Comparison of ENCODE assay signal across 16 cellular contexts in genomic region chr1:42186172-42186571, GRCh38. TPM values are rescaled to one million over a fixed set of nuclear protein-coding genes. Genes with fewer than 3 reads are reported as not detected.
DNase-seq lines count a peak whose midpoint lies in the region; ATAC-seq, FAIRE-seq and TF ChIP-seq lines count a peak whose summit lies in the region.
"Had no signal": no experiment of that assay in that cellular context is flagged by ENCODE, and none has a peak within 500 bp of the region (broad histone marks: within the 10 kb centered on the region; RNA-seq: fewer than 3 reads in every experiment).

No MANE protein-coding gene starts in this region.

- H3K27me3 Mint-ChIP-seq in astrocyte (ENCODE audit: low read depth, unreplicated experiment): no peaks in the 10 kb centered on the region

- intact Hi-C loops in right cardiac atrium (cut with DNase I): no loop called here

- H3K9me3 ChIP-seq in astrocyte (ENCODE audit: insufficient read depth, low read depth, low read length): no peaks in the 10 kb centered on the region
- H3K9me3 ChIP-seq in right cardiac atrium (ENCODE audit: control insufficient read depth, low read length): no peaks in the 10 kb centered on the region

- H3K36me3 ChIP-seq in astrocyte (ENCODE audit: insufficient read depth, low read length): peaks cover 25% of the 10 kb centered on the region

- H3K4me1 ChIP-seq in astrocyte (ENCODE audit: insufficient read depth, low read length): peaks cover 14% of the 10 kb centered on the region
- no peaks in the 10 kb centered on the region for H3K4me1 ChIP-seq in right cardiac atrium (ENCODE audit: control insufficient read depth, insufficient read depth, low read length)

- peak overlapping the region; percentile 45 for H3K27ac ChIP-seq in astrocyte (ENCODE audit: low read depth, low read length)
- H3K27ac ChIP-seq in right cardiac atrium (ENCODE audit: low read length): no peak overlapping the region

- peaks cover 15% of the 10 kb centered on the region for H3K36me3 Mint-ChIP-seq in astrocyte (ENCODE audit: low read depth, unreplicated experiment)

- H3K27me3 ChIP-seq in astrocyte (ENCODE audit: insufficient read depth, low read length) (no peaks in the 10 kb centered on the region), right cardiac atrium (ENCODE audit: control insufficient read depth, insufficient read depth) (no peaks in the 10 kb centered on the region)

- peaks cover 10% of the 10 kb centered on the region for H3K4me1 Mint-ChIP-seq in astrocyte (ENCODE audit: low read depth, unreplicated experiment)

- peak overlapping the region; percentile 51 for H3K4me2 ChIP-seq in astrocyte (ENCODE audit: low read length)

- H4K20me1 ChIP-seq in astrocyte (ENCODE audit: insufficient read depth, low read length): peaks cover 4% of the 10 kb centered on the region

- FAIRE-seq in astrocyte (lab: Jason Lieb, UNC): peak; percentile 71

- WGBS in right cardiac atrium: 71% methylated on average over 3 of the region's 3 CpGs

- H3K4me3 ChIP-seq in astrocyte (ENCODE audit: insufficient read depth, low read depth, low read length) (no peak overlapping the region), right cardiac atrium (ENCODE audit: low read length) (no peak overlapping the region)

- no peak overlapping the region for H2AFZ ChIP-seq in astrocyte (ENCODE audit: low read depth, low read length)

- H3K9me3 Mint-ChIP-seq in astrocyte (ENCODE audit: unreplicated experiment): no peaks in the 10 kb centered on the region

- TF ChIP-seq CTCF in astrocyte (IDR thresholded peaks at IDR 0.05; ENCODE audit: insufficient read depth, low read depth, low read length): no peak

- peak overlapping the region; percentile 37 for H3K9ac ChIP-seq in astrocyte (ENCODE audit: low read length)

- no peaks in the 10 kb centered on the region for H3K79me2 ChIP-seq in astrocyte (ENCODE audit: insufficient read depth, low read length)

- DNase-seq in AG08395 (ENCODE audit: low spot score) (peak; percentile 69), GM04503 (ENCODE audit: low read depth) (peak; percentile 57), astrocyte (ENCODE audit: low read depth) (peak; percentile 77), kidney tubule cell (ENCODE audit: low spot score) (peak; percentile 42), GDM1 (lab: John Stamatoyannopoulos, UW) (no peak), right cardiac atrium (no peak)
- DNase-seq: cortex of kidney; left colon; NCI-H1092; NCI-H510A; stimulated activated CD4-positive, alpha-beta T cell treated with anti-CD3 and anti-CD28 coated beads, Interleukin-2, amount 100 ng/mL, for 24 hours; stimulated activated naive CD4-positive, alpha-beta T cell had no signal

- no peak overlapping the region for H3K4me3 Mint-ChIP-seq in astrocyte (ENCODE audit: unreplicated experiment)

- peak overlapping the region; percentile 6 for H3K27ac Mint-ChIP-seq in astrocyte (ENCODE audit: unreplicated experiment)

- ATAC-seq in HG02973 (IDR thresholded peaks at IDR 0.05; ENCODE audit: unreplicated experiment) (no peak), GM19328 (IDR thresholded peaks at IDR 0.05; ENCODE audit: unreplicated experiment) (no peak), right cardiac atrium (no peak)
- ATAC-seq: left colon had no signal

RNA-seq across cellular contexts. Expression of gene GUCA2A, which starts 21.6 kb away (rescaled TPM):
- total RNA-seq in astrocyte (not detected in 2 replicates), right cardiac atrium (not detected)
- not detected for polyA plus RNA-seq in right cardiac atrium
- total RNA-seq: glomerular endothelial cell, omental fat pad had no signal

RNA-seq across cellular contexts. Expression of gene GUCA2B, which starts 33.0 kb away (rescaled TPM):
- total RNA-seq in astrocyte: not detected in 2 replicates
- not detected for total RNA-seq in right cardiac atrium
- not detected for polyA plus RNA-seq in right cardiac atrium
- total RNA-seq: glomerular endothelial cell, omental fat pad had no signal

Comparison
In these comparisons a context has a peak if more than half of its experiments do, and no peak if none do; other contexts are left out.
1. DNase-seq: peak in AG08395 (single experiment), GM04503 (single experiment), astrocyte (single experiment) and kidney tubule cell (single experiment); none in GDM1 (single experiment) and right cardiac atrium (0 of 3).